In genomic region chr13:77118134-77118533, GRCh38 we compare ENCODE assay signal across 30 cellular contexts.
"Had no signal": no experiment of that assay in that cellular context is flagged by ENCODE, and none has a peak within 500 bp of the region (broad histone marks: within the 10 kb centered on the region; RNA-seq: fewer than 3 reads in every experiment).

No MANE protein-coding gene starts in this region.

- H3K9me3 Mint-ChIP-seq: activated CD4-positive, alpha-beta memory T cell treated with anti-CD3 and anti-CD28 coated beads for 36 hours; activated naive CD4-positive, alpha-beta T cell treated with anti-CD3 and anti-CD28 coated beads for 36 hours; activated T-helper 1 cell treated with anti-CD3 and anti-CD28 coated beads, Interleukin-12 subunit alpha, Interleukin-12 subunit beta, Interleukin-2, Interleukin-4 antibody, amounts not matched to agents 30 ng/mL and 10 ng/mL and 1 ng/mL, durations not matched to agents 14 hours and 24 hours and 36 hours; T-helper 1 cell treated with Interleukin-12 subunit alpha and Interleukin-12 subunit beta and Interleukin-4 antibody, amounts not matched to agents 30 μg/mL and 1 μg/mL, for 36 hours; T-helper 2 cell treated with Interferon-gamma antibody and Interleukin-4, amounts not matched to agents 5 μg/mL and 100 μg/mL, for 36 hours had no signal

- H3K4me3 Mint-ChIP-seq: activated CD4-positive, alpha-beta memory T cell treated with anti-CD3 and anti-CD28 coated beads for 36 hours; activated CD4-positive, alpha-beta T cell treated with anti-CD3 and anti-CD28 coated beads for 36 hours; activated naive CD4-positive, alpha-beta T cell treated with anti-CD3 and anti-CD28 coated beads for 36 hours; activated T-cell treated with anti-CD3 and anti-CD28 coated beads, Interleukin-2, amount 50 U/mL, for 4 hours; activated T-helper 1 cell treated with anti-CD3 and anti-CD28 coated beads, Interleukin-12 subunit alpha, Interleukin-12 subunit beta, Interleukin-2, Interleukin-4 antibody, amounts not matched to agents 30 ng/mL and 10 ng/mL and 1 ng/mL, durations not matched to agents 14 hours and 24 hours and 36 hours; T-helper 1 cell treated with Interleukin-12 subunit alpha and Interleukin-12 subunit beta and Interleukin-4 antibody, amounts not matched to agents 30 μg/mL and 1 μg/mL, for 36 hours; T-helper 2 cell treated with Interferon-gamma antibody and Interleukin-4, amounts not matched to agents 5 μg/mL and 100 μg/mL, for 36 hours had no signal

- DNase-seq: activated CD4-positive, alpha-beta memory T cell treated with anti-CD3 and anti-CD28 coated beads for 36 hours; activated CD4-positive, alpha-beta T cell treated with anti-CD3 and anti-CD28 coated beads for 36 hours; activated CD4-positive, alpha-beta T cell treated with anti-CD3 and anti-CD28 coated beads, Interleukin-2, amount 50 U/mL, for 1 hour; activated CD8-positive, alpha-beta memory T cell treated with anti-CD3 and anti-CD28 coated beads, Interleukin-2, amount 50 U/mL, for 4 hours; activated gamma-delta T cell treated with Interleukin-2 at 50 U/mL for 16 hours; activated naive CD4-positive, alpha-beta T cell treated with anti-CD3 and anti-CD28 coated beads for 36 hours; activated T-cell treated with anti-CD3 and anti-CD28 coated beads for 4 hours; activated T-cell treated with anti-CD3 and anti-CD28 coated beads, Interleukin-2, amount 50 U/mL, for 4 hours; adrenal gland; body of pancreas; Karpas-422; NCI-H1105 treated with DMSO at 0.1 percent for 48 hours; NCI-H1436; NCI-H1694; NCI-H1930; NCI-H2081 treated with DMSO at 0.1 percent for 48 hours; NCI-H345; NCI-H524 treated with DMSO at 0.1 percent for 48 hours; PC-3; Peyer's patch; RPMI8226; SHP77 treated with DMSO at 0.1 percent for 48 hours; SK-N-SH had no signal

- H3K9me3 ChIP-seq: adrenal gland, body of pancreas, breast epithelium, Peyer's patch, SJSA1, SK-N-SH had no signal

- H3K36me3 ChIP-seq: breast epithelium had no signal

- H3K27ac ChIP-seq: adrenal gland, body of pancreas, breast epithelium, Peyer's patch, SJSA1 had no signal

- H3K4me1 ChIP-seq: adrenal gland, body of pancreas, breast epithelium, Peyer's patch had no signal

- H3K4me3 ChIP-seq: adrenal gland, body of pancreas, breast epithelium, Peyer's patch, SJSA1 had no signal

- H3K27ac Mint-ChIP-seq: activated CD4-positive, alpha-beta memory T cell treated with anti-CD3 and anti-CD28 coated beads for 36 hours; activated CD4-positive, alpha-beta T cell treated with anti-CD3 and anti-CD28 coated beads for 36 hours; activated naive CD4-positive, alpha-beta T cell treated with anti-CD3 and anti-CD28 coated beads for 36 hours; activated naive CD4-positive, alpha-beta T cell treated with anti-CD3 and anti-CD28 coated beads, Interleukin-2, amount 50 U/mL, for 72 hours; activated T-helper 1 cell treated with anti-CD3 and anti-CD28 coated beads, Interleukin-12 subunit alpha, Interleukin-12 subunit beta, Interleukin-2, Interleukin-4 antibody, amounts not matched to agents 30 ng/mL and 10 ng/mL and 1 ng/mL, durations not matched to agents 14 hours and 24 hours and 36 hours; T-helper 1 cell treated with Interleukin-12 subunit alpha and Interleukin-12 subunit beta and Interleukin-4 antibody, amounts not matched to agents 30 μg/mL and 1 μg/mL, for 36 hours; T-helper 2 cell treated with Interferon-gamma antibody and Interleukin-4, amounts not matched to agents 5 μg/mL and 100 μg/mL, for 36 hours had no signal

- H3K27me3 Mint-ChIP-seq: activated CD4-positive, alpha-beta memory T cell treated with anti-CD3 and anti-CD28 coated beads for 36 hours; activated CD4-positive, alpha-beta T cell treated with anti-CD3 and anti-CD28 coated beads for 36 hours had no signal

- H3K27me3 ChIP-seq: adrenal gland, body of pancreas, breast epithelium, Peyer's patch, SJSA1 had no signal

- H3K4me1 Mint-ChIP-seq: activated CD4-positive, alpha-beta T cell treated with anti-CD3 and anti-CD28 coated beads for 36 hours had no signal

- ATAC-seq: activated CD4-positive, alpha-beta T cell treated with anti-CD3 and anti-CD28 coated beads for 36 hours; activated CD4-positive, CD25-positive, alpha-beta regulatory T cell treated with anti-CD3 and anti-CD28 coated beads, Interleukin-2, amount 50 U/mL, for 24 hours; activated naive CD4-positive, alpha-beta T cell treated with anti-CD3 and anti-CD28 coated beads, Interleukin-2, amount 50 U/mL, for 72 hours; activated T-cell treated with anti-CD3 and anti-CD28 coated beads, Interleukin-2, amount 50 U/mL, for 4 hours; body of pancreas; PC-3 had no signal
